Comparison of ENCODE assay signal across 24 cellular contexts in genomic region chr7:15822123-15822495, GRCh38.
"Had no signal": no experiment of that assay in that cellular context is flagged by ENCODE, and none has a peak within 500 bp of the region (broad histone marks: within the 10 kb centered on the region; RNA-seq: fewer than 3 reads in every experiment).

No MANE protein-coding gene starts in this region.

- H3K27ac ChIP-seq: epithelial cell of prostate, foreskin keratinocyte, ovary, sigmoid colon, stomach, VCaP had no signal

- ATAC-seq: activated T-cell treated with anti-CD3 and anti-CD28 coated beads, Interleukin-2, amount 50 U/mL, for 72 hours; foreskin keratinocyte; stimulated activated naive B cell treated with anti-CD40 and anti-IgM and Interleukin-4, amounts not matched to agents 10 μg/mL and 1 μg/mL and 100 μg/mL, for 72 hours had no signal

- H3K27me3 ChIP-seq: esophagus squamous epithelium, foreskin keratinocyte, ovary, sigmoid colon, stomach, tibial nerve had no signal

- H3K9me3 ChIP-seq: esophagus squamous epithelium, ovary, sigmoid colon, stomach, tibial nerve had no signal

- H3K4me3 ChIP-seq: esophagus squamous epithelium, ovary, sigmoid colon, stomach, tibial nerve had no signal

- DNase-seq: activated CD4-positive, alpha-beta T cell treated with anti-CD3 and anti-CD28 coated beads for 4 hours; activated CD4-positive, alpha-beta T cell treated with anti-CD3 and anti-CD28 coated beads, Interleukin-2, amount 50 U/mL, for 4 hours; activated effector memory CD4-positive, alpha-beta T cell treated with Interleukin-2 at 50 U/mL for 16 hours; activated naive CD4-positive, alpha-beta T cell treated with anti-CD3 and anti-CD28 coated beads for 36 hours; activated naive CD8-positive, alpha-beta T cell treated with anti-CD3 and anti-CD28 coated beads for 36 hours; activated T-cell treated with anti-CD3 and anti-CD28 coated beads for 4 hours; activated T-cell treated with anti-CD3 and anti-CD28 coated beads, Interleukin-2, amount 50 U/mL, for 72 hours; amniotic stem cell; caudate nucleus; esophagus squamous epithelium; foreskin keratinocyte; naive B cell; nephron progenitor cell; ovary; sigmoid colon; stimulated activated CD4-positive, alpha-beta T cell treated with anti-CD3 and anti-CD28 coated beads, Interleukin-15, amount 100 ng/mL, for 24 hours; stimulated activated CD4-positive, alpha-beta T cell treated with anti-CD3 and anti-CD28 coated beads, Interleukin-2, amount 100 ng/mL, for 24 hours; stimulated activated naive B cell treated with anti-CD40 and anti-IgM and Interleukin-4, amounts not matched to agents 10 μg/mL and 1 μg/mL and 100 μg/mL, for 72 hours; stomach; SW 1271; T-helper 9 cell had no signal

- H3K4me1 ChIP-seq: esophagus squamous epithelium, foreskin keratinocyte, stomach had no signal

- H3K36me3 ChIP-seq: esophagus squamous epithelium, ovary, sigmoid colon, stomach, tibial nerve had no signal
